In the genomic region with DNA sequence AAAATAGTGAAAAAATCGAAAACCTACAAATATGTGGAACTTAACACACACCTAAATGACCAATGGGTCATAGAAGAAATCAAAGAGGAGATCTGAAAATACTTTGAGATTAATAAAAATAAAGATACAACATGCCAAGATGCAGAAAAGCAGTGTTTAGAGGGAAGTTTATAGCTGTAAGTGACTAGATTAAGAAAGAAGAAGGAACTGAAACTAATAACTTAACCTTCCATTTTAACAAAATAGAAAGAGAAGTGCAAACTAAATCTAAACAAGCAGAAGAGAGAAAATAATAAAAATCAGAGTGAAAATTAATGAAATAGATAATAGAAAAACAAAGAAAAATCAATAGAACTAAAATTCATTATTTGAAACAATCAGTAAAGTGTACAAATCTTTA, we compare ENCODE assay signal across 20 cellular contexts.
DNase-seq lines count a peak whose midpoint lies in the region; ATAC-seq lines count a peak whose summit lies in the region.
"Had no signal": no experiment of that assay in that cellular context is flagged by ENCODE, and none has a peak within 500 bp of the region (broad histone marks: within the 10 kb centered on the region; RNA-seq: fewer than 3 reads in every experiment).

No MANE protein-coding gene starts in this region.

- ATAC-seq in GM18861 (IDR thresholded peaks at IDR 0.05; ENCODE audit: unreplicated experiment), result peak; percentile 72
- ATAC-seq: Panc1 had no signal

- peaks cover 40% of the 10 kb centered on the region for H3K4me1 Mint-ChIP-seq in dendritic cell treated with granulocyte-macrophage colony-stimulating factor and Interleukin-4, amounts not matched to agents 40 ng/mL and 50 ng/mL, for 4 days (ENCODE audit: low read depth)
- H3K4me1 Mint-ChIP-seq: CD4-positive, CD25-positive, alpha-beta regulatory T cell had no signal

- H3K27me3 Mint-ChIP-seq in dendritic cell treated with granulocyte-macrophage colony-stimulating factor and Interleukin-4, amounts not matched to agents 40 ng/mL and 50 ng/mL, for 4 days, result no peaks in the 10 kb centered on the region
- H3K27me3 Mint-ChIP-seq: B cell had no signal

- intact Hi-C loops in dendritic cell treated with granulocyte-macrophage colony-stimulating factor and Interleukin-4, amounts not matched to agents 40 ng/mL and 50 ng/mL, for 4 days (cut with micrococcal nuclease), result no loop called here

- no peak overlapping the region for H3K4me3 Mint-ChIP-seq in dendritic cell treated with granulocyte-macrophage colony-stimulating factor and Interleukin-4, amounts not matched to agents 40 ng/mL and 50 ng/mL, for 4 days
- H3K4me3 Mint-ChIP-seq: B cell; CD4-positive, CD25-positive, alpha-beta regulatory T cell had no signal

- peak; percentile 44 for DNase-seq in CD1c-positive myeloid dendritic cell (ENCODE audit: extremely low spot score)
- peak; percentile 43 for DNase-seq in MV-4-11 (lab: John Stamatoyannopoulos, UW)
- no peak for DNase-seq in GM03348 (ENCODE audit: low spot score)
- DNase-seq in activated effector memory CD4-positive, alpha-beta T cell treated with Interleukin-2 at 50 U/mL for 16 hours, result no peak
- DNase-seq in Ammon's horn (ENCODE audit: low spot score), result no peak
- DNase-seq: CD4-positive, CD25-positive, alpha-beta regulatory T cell; DMS79; H7; MG63; NCI-H1105 treated with DMSO at 0.1 percent for 48 hours; NCI-H2029 treated with DMSO at 0.1 percent for 48 hours; NCI-H226; NCI-H510A treated with DMSO at 0.1 percent for 48 hours; NCI-H748 treated with DMSO at 0.1 percent for 48 hours; SIG-M5; SK-N-SH had no signal

- H3K27ac Mint-ChIP-seq in dendritic cell treated with granulocyte-macrophage colony-stimulating factor and Interleukin-4, amounts not matched to agents 40 ng/mL and 50 ng/mL, for 4 days, result peak overlapping the region; percentile 63
- H3K27ac Mint-ChIP-seq: B cell; CD4-positive, CD25-positive, alpha-beta regulatory T cell had no signal

- no peaks in the 10 kb centered on the region for H3K36me3 Mint-ChIP-seq in dendritic cell treated with granulocyte-macrophage colony-stimulating factor and Interleukin-4, amounts not matched to agents 40 ng/mL and 50 ng/mL, for 4 days (ENCODE audit: low read depth)
- H3K36me3 Mint-ChIP-seq: CD4-positive, CD25-positive, alpha-beta regulatory T cell had no signal

- peaks cover 8% of the 10 kb centered on the region for H3K9me3 Mint-ChIP-seq in dendritic cell treated with granulocyte-macrophage colony-stimulating factor and Interleukin-4, amounts not matched to agents 40 ng/mL and 50 ng/mL, for 4 days

Comparison
In these comparisons a context has a peak if more than half of its experiments do, and no peak if none do; other contexts are left out.
1. DNase-seq: peak in CD1c-positive myeloid dendritic cell (single experiment) and MV-4-11 (single experiment); none in GM03348 (single experiment), activated effector memory CD4-positive, alpha-beta T cell treated with Interleukin-2 at 50 U/mL for 16 hours (single experiment) and Ammon's horn (single experiment).